In the genomic region with DNA sequence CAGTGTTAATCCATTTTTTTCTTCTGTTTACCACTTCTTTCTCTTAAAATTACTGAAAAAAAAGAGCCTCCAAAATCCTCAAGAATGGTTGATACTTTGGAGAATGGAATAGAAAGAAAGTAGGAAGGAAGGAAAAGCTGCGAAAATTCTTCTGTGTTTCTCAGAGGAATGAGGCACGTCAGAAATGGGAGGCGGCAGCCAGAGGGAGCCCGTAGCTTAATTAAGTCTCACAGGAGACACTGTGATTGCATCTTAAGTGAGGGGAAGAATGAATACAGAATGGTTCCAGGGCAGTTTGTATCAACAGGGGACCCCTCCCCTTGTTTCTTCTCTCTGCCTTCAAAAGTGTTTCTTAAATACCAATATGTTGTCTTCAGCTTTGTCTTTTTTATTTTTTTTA, we compare ENCODE assay signal across 8 cellular contexts.
A peak's percentile ranks its signal among the peaks of the same experiment; 100 is the strongest.
DNase-seq lines count a peak whose midpoint lies in the region; ATAC-seq and TF ChIP-seq lines count a peak whose summit lies in the region.

No MANE protein-coding gene starts in this region.

- no peaks in the 10 kb centered on the region for H3K4me1 ChIP-seq in body of pancreas

- ATAC-seq in HG03442 (IDR thresholded peaks at IDR 0.05; ENCODE audit: unreplicated experiment): peak; percentile 45
- ATAC-seq in naive thymus-derived CD8-positive, alpha-beta T cell: no peak
- no peak for ATAC-seq in body of pancreas

- POLR2A ChIA-PET in naive thymus-derived CD8-positive, alpha-beta T cell (lab: Charles Lee): no interaction called here

- TF ChIP-seq POLR2A in body of pancreas (IDR thresholded peaks at IDR 0.05): no peak

- no peaks in the 10 kb centered on the region for H3K9me2 ChIP-seq in neural cell (ENCODE audit: insufficient read depth, low read length)

- H3K79me2 ChIP-seq in neural cell (replicated peaks; ENCODE audit: insufficient read depth, low read length): no peaks in the 10 kb centered on the region

- H3K27me3 Mint-ChIP-seq in naive thymus-derived CD8-positive, alpha-beta T cell: no peaks in the 10 kb centered on the region
- H3K27me3 Mint-ChIP-seq in activated naive CD4-positive, alpha-beta T cell treated with anti-CD3 and anti-CD28 coated beads for 36 hours (ENCODE audit: low read depth): no peaks in the 10 kb centered on the region

- H3K36me3 ChIP-seq in brain microvascular endothelial cell (replicated peaks): no peaks in the 10 kb centered on the region
- H3K36me3 ChIP-seq in neural cell (ENCODE audit: insufficient read depth, low read length): no peaks in the 10 kb centered on the region
- H3K36me3 ChIP-seq in body of pancreas (replicated peaks in 1 of 2; ENCODE audit: insufficient read depth in 1 of 2, low read depth in 2 of 2): no peaks in the 10 kb centered on the region

- H3K36me3 Mint-ChIP-seq in naive thymus-derived CD8-positive, alpha-beta T cell: no peaks in the 10 kb centered on the region
- H3K36me3 Mint-ChIP-seq in activated naive CD4-positive, alpha-beta T cell treated with anti-CD3 and anti-CD28 coated beads for 36 hours (ENCODE audit: low read depth): no peaks in the 10 kb centered on the region

- no peaks in the 10 kb centered on the region for H4K20me1 ChIP-seq in neural cell (ENCODE audit: insufficient read depth)

- TF ChIP-seq EP300 in neural cell (conservative IDR thresholded peaks at IDR 0.05; ENCODE audit: poor library complexity, severe bottlenecking): no peak

- H3K9ac ChIP-seq in neural cell (ENCODE audit: low read length): no peak overlapping the region

- DNase-seq in GM13977 (ENCODE audit: low spot score): peak; percentile 26
- DNase-seq in brain microvascular endothelial cell: peak; percentile 48
- no peak for DNase-seq in naive thymus-derived CD8-positive, alpha-beta T cell
- no peak for DNase-seq in NCI-H2081 (lab: John Stamatoyannopoulos, UW)
- DNase-seq in body of pancreas: no peak
- DNase-seq in activated naive CD4-positive, alpha-beta T cell treated with anti-CD3 and anti-CD28 coated beads for 36 hours: no peak

- H3K27ac ChIP-seq in brain microvascular endothelial cell (no peak overlapping the region), neural cell (ENCODE audit: low read length) (no peak overlapping the region), body of pancreas (no peak overlapping the region)

- H3F3A ChIP-seq in neural cell (ENCODE audit: insufficient read depth, low read length, poor library complexity, severe bottlenecking): no peaks in the 10 kb centered on the region

- no peak overlapping the region for H3K4me3 Mint-ChIP-seq in naive thymus-derived CD8-positive, alpha-beta T cell
- no peak overlapping the region for H3K4me3 Mint-ChIP-seq in activated naive CD4-positive, alpha-beta T cell treated with anti-CD3 and anti-CD28 coated beads for 36 hours

- TF ChIP-seq RAD21 in neural cell (conservative IDR thresholded peaks at IDR 0.05): peak; percentile 69

- intact Hi-C loops in body of pancreas (cut with DNase I): no loop called here
- intact Hi-C loops in activated naive CD4-positive, alpha-beta T cell treated with anti-CD3 and anti-CD28 coated beads for 36 hours (cut with micrococcal nuclease): no loop called here

- TF ChIP-seq CTCF in GM13977 (IDR thresholded peaks at IDR 0.05; ENCODE audit: extremely low read depth, insufficient read depth, missing control alignments) (peak; percentile 69), brain microvascular endothelial cell (IDR thresholded peaks at IDR 0.05; ENCODE audit: low read depth, low read length, missing control alignments) (peak; percentile 75), neural cell (IDR thresholded peaks at IDR 0.05; ENCODE audit: poor library complexity, severe bottlenecking) (peak; percentile 61), body of pancreas (IDR thresholded peaks at IDR 0.05) (no peak)

- CTCF ChIA-PET in activated naive CD4-positive, alpha-beta T cell treated with anti-CD3 and anti-CD28 coated beads for 36 hours (lab: Charles Lee): interaction anchor here (0.6 kb wide), 1 partner anchor 288 kb away, joined by 3 read pairs; no protein-coding TSS in a partner anchor

- H3K4me1 Mint-ChIP-seq in naive thymus-derived CD8-positive, alpha-beta T cell: no peaks in the 10 kb centered on the region
- H3K4me1 Mint-ChIP-seq in activated naive CD4-positive, alpha-beta T cell treated with anti-CD3 and anti-CD28 coated beads for 36 hours (ENCODE audit: low read depth): no peaks in the 10 kb centered on the region

- in situ Hi-C loops in GM13977 (cut with MboI; ENCODE audit: low pct_unique_long_range_greater_than_20kb, low sequenced_read_pairs, unreplicated experiment) (no loop called here), brain microvascular endothelial cell (cut with HindIII; ENCODE audit: low pct_ligation_motif_present, low sequenced_read_pairs) (no loop called here)

- peaks cover 0 to 10% (median 3%) of the 10 kb centered on the region in 9 donors for H3K9me3 Mint-ChIP-seq in naive thymus-derived CD8-positive, alpha-beta T cell
- no peaks in the 10 kb centered on the region for H3K9me3 Mint-ChIP-seq in activated naive CD4-positive, alpha-beta T cell treated with anti-CD3 and anti-CD28 coated beads for 36 hours

- no peak overlapping the region for H3K27ac Mint-ChIP-seq in naive thymus-derived CD8-positive, alpha-beta T cell
- H3K27ac Mint-ChIP-seq in activated naive CD4-positive, alpha-beta T cell treated with anti-CD3 and anti-CD28 coated beads for 36 hours: no peak overlapping the region

- no peak overlapping the region for H3K4me2 ChIP-seq in neural cell (ENCODE audit: low read length)

- H3K9me3 ChIP-seq in neural cell (ENCODE audit: low read length) (no peaks in the 10 kb centered on the region), body of pancreas (no peaks in the 10 kb centered on the region)

- 27 to 48% methylated on average over 4 of the region's 4 CpGs for WGBS in body of pancreas, 2 donors

- H3K4me3 ChIP-seq in brain microvascular endothelial cell (ENCODE audit: low read depth, low read length): no peak overlapping the region
- no peak overlapping the region for H3K4me3 ChIP-seq in neural cell (ENCODE audit: low read length)
- H3K4me3 ChIP-seq in body of pancreas: no peak overlapping the region

- no peaks in the 10 kb centered on the region for H3K27me3 ChIP-seq in brain microvascular endothelial cell (replicated peaks)
- H3K27me3 ChIP-seq in neural cell (ENCODE audit: insufficient read depth, low read depth, low read length): no peaks in the 10 kb centered on the region
- no peaks in the 10 kb centered on the region for H3K27me3 ChIP-seq in body of pancreas

- H2AFZ ChIP-seq in neural cell (ENCODE audit: low read depth, low read length): no peak overlapping the region

TF ChIP-seq in neural cell, 6 proteins besides CTCF, POLR2A, EP300 and RAD21:
- TF ChIP-seq SMC3 (conservative IDR thresholded peaks at IDR 0.05; ENCODE audit: poor library complexity) (peak; percentile 67), MXI1 (conservative IDR thresholded peaks at IDR 0.05; ENCODE audit: poor library complexity, severe bottlenecking) (no peak)

Comparison
In these comparisons a context has a peak if more than half of its experiments do, and no peak if none do; other contexts are left out.
1. DNase-seq: peak in GM13977 (single experiment) and brain microvascular endothelial cell (single experiment); none in naive thymus-derived CD8-positive, alpha-beta T cell (0 of 10), NCI-H2081 (0 of 2), body of pancreas (0 of 4) and activated naive CD4-positive, alpha-beta T cell treated with anti-CD3 and anti-CD28 coated beads for 36 hours (single experiment).
2. CTCF ChIP-seq: peak in GM13977 (single experiment), brain microvascular endothelial cell (single experiment) and neural cell (single experiment); none in body of pancreas (0 of 7).